Comparison of ENCODE assay signal across 8 cellular contexts in the genomic region with DNA sequence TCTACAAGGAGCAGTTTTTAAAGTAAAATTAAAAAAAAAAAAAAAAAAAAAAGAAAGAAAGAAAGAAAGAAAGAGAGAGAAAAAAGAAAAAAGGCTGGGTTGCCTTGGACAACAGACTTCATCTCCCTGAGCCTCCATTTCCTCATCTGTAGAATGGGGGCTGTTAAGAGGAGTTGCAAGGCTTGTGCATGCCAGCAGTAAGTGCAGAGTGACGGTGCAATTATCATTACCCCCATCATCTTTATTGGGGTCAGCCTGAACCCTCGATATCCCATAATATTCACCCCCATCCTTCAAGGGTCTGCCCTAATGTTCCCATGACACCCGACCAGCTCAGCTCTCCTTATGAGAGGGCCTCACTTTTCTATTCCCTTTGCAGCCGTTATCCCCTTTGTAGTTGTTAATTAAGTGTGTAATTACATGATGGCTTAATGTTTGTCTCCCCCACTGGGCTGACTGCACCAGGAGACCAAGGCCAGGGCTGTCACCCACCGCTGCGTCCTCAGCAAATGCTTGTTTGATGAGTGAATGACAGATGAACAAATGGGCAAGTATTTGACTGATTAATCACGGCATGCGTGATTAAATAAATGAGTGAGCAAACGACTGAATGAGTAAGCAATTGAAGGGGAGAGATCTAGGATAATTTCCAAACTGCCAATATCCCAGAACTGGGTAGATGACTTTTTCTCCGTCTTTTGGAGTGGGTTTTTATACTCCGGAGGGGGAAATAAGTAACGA. TPM values are rescaled to one million over a fixed set of nuclear protein-coding genes. Genes with fewer than 3 reads are reported as not detected.
DNase-seq lines count a peak whose midpoint lies in the region; TF ChIP-seq lines count a peak whose summit lies in the region.

No MANE protein-coding gene starts in this region.

- H3K4me3 ChIP-seq in breast epithelium, result peak overlapping the region; percentile 43 to 61 (median 58)
- H3K4me3 ChIP-seq in mesodermal cell (ENCODE audit: extremely low read depth, insufficient read depth, low read length, poor library complexity, severe bottlenecking), result peak overlapping the region; percentile 51
- peak overlapping the region; percentile 50 to 51 for H3K4me3 ChIP-seq in uterus

- H3K27me3 Mint-ChIP-seq in activated CD4-positive, alpha-beta T cell treated with anti-CD3 and anti-CD28 coated beads, Interleukin-2, amount 10 ng/mL, durations not matched to agents 7 days and 5 days, result peaks cover 36% of the 10 kb centered on the region

- no peak for DNase-seq in activated CD4-positive, alpha-beta T cell treated with anti-CD3 and anti-CD28 coated beads, Interleukin-2, amount 10 ng/mL, durations not matched to agents 7 days and 5 days
- no peak for DNase-seq in activated CD4-positive, alpha-beta T cell treated with anti-CD3 and anti-CD28 coated beads, Interleukin-2, amount 50 U/mL, for 1 hour
- DNase-seq in NCI-H446 treated with DMSO at 0.1 percent for 48 hours (lab: John Stamatoyannopoulos, UW) (peak; percentile 75), breast epithelium (ENCODE audit: low spot score in 2 of 2) (no peak), uterus (no peak), NCI-H526 (lab: John Stamatoyannopoulos, UW) (no peak), NCI-H187 treated with DMSO at 0.1 percent for 48 hours (lab: John Stamatoyannopoulos, UW) (no peak)

- 5 to 23% methylated on average over 5 to 10 of the region's 12 CpGs for WGBS in mesodermal cell (ENCODE audit: insufficient coverage in 2 of 2), 2 experiments

- no peaks in the 10 kb centered on the region for H3K9me3 Mint-ChIP-seq in activated CD4-positive, alpha-beta T cell treated with anti-CD3 and anti-CD28 coated beads, Interleukin-2, amount 10 ng/mL, durations not matched to agents 7 days and 5 days

- no peak for TF ChIP-seq CTCF in breast epithelium (IDR thresholded peaks at IDR 0.05)
- no peak for TF ChIP-seq CTCF in uterus (IDR thresholded peaks at IDR 0.05)

- CTCF ChIA-PET in activated CD4-positive, alpha-beta T cell treated with anti-CD3 and anti-CD28 coated beads, Interleukin-2, amount 10 ng/mL, durations not matched to agents 7 days and 5 days (lab: Charles Lee), result interaction anchor here (0.6 to 16.9 kb wide), 34 partner anchors 7 to 256 kb away, joined by 3 to 310 read pairs (median 10); a partner anchor contains a TSS

- no peaks in the 10 kb centered on the region for H3K36me3 Mint-ChIP-seq in activated CD4-positive, alpha-beta T cell treated with anti-CD3 and anti-CD28 coated beads, Interleukin-2, amount 10 ng/mL, durations not matched to agents 7 days and 5 days (ENCODE audit: low read depth)

- peaks cover 46% of the 10 kb centered on the region for H3K4me1 Mint-ChIP-seq in activated CD4-positive, alpha-beta T cell treated with anti-CD3 and anti-CD28 coated beads, Interleukin-2, amount 10 ng/mL, durations not matched to agents 7 days and 5 days

- POLR2A ChIA-PET in activated CD4-positive, alpha-beta T cell treated with anti-CD3 and anti-CD28 coated beads, Interleukin-2, amount 10 ng/mL, durations not matched to agents 7 days and 5 days (lab: Charles Lee), result interaction anchor here (0.7 to 1.5 kb wide), 2 partner anchors 32 to 38 kb away, joined by 3 to 12 read pairs; no protein-coding TSS in a partner anchor

- H3K27ac Mint-ChIP-seq in activated CD4-positive, alpha-beta T cell treated with anti-CD3 and anti-CD28 coated beads, Interleukin-2, amount 10 ng/mL, durations not matched to agents 7 days and 5 days, result peak overlapping the region; percentile 98

- H3K9me3 ChIP-seq in breast epithelium (no peaks in the 10 kb centered on the region), mesodermal cell (ENCODE audit: control insufficient read depth, low read length) (no peaks in the 10 kb centered on the region), uterus (no peaks in the 10 kb centered on the region)

- H3K4me1 ChIP-seq in breast epithelium (no peaks in the 10 kb centered on the region), mesodermal cell (ENCODE audit: control insufficient read depth, insufficient read depth, low read length, poor library complexity, severe bottlenecking) (peaks cover under 1% of the 10 kb centered on the region), uterus (no peaks in the 10 kb centered on the region)

- peak overlapping the region; percentile 81 for H3K4me3 Mint-ChIP-seq in activated CD4-positive, alpha-beta T cell treated with anti-CD3 and anti-CD28 coated beads, Interleukin-2, amount 10 ng/mL, durations not matched to agents 7 days and 5 days

- intact Hi-C loops in breast epithelium (cut with DNase I; ENCODE audit: low total_unique reads), result loop anchor here (10.0 kb wide), 1 partner anchor 53 kb away; a partner anchor contains a TSS
- intact Hi-C loops in uterus (cut with DNase I; ENCODE audit: low total_unique reads), result loop anchor here (2.0 kb wide), 1 partner anchor 39 kb away; no protein-coding TSS in a partner anchor

- no peaks in the 10 kb centered on the region for H3K27me3 ChIP-seq in breast epithelium
- no peaks in the 10 kb centered on the region for H3K27me3 ChIP-seq in uterus

- H3K36me3 ChIP-seq in breast epithelium, result no peaks in the 10 kb centered on the region
- H3K36me3 ChIP-seq in mesodermal cell (ENCODE audit: control insufficient read depth, insufficient read depth, low read length), result no peaks in the 10 kb centered on the region
- no peaks in the 10 kb centered on the region for H3K36me3 ChIP-seq in uterus

- H3K27ac ChIP-seq in breast epithelium (peak overlapping the region; percentile 95 to 99), mesodermal cell (ENCODE audit: low read depth, low read length, severe bottlenecking) (peak overlapping the region; percentile 100), uterus (peak overlapping the region; percentile 94 to 99)

- TF ChIP-seq POLR2A in breast epithelium (IDR thresholded peaks at IDR 0.05) (no peak), uterus (IDR thresholded peaks at IDR 0.05) (no peak)

RNA-seq across cellular contexts. Expression of a gene that starts 10.1 kb away (rescaled TPM):
- 10 to 100 TPM; 36.0 to 43.9 TPM for total RNA-seq in activated CD4-positive, alpha-beta T cell treated with anti-CD3 and anti-CD28 coated beads, Interleukin-2, amount 10 ng/mL, durations not matched to agents 7 days and 5 days
- total RNA-seq in breast epithelium (100 to 1,000 TPM in 1 of 3 donors, 10 to 100 TPM in 2; 29.8 to 109 (median 38.4) TPM), uterus (10 to 100 TPM in 2 of 4 donors, 1 to 10 TPM in 1, not detected in 1; 8.1 to 52.1 (median 28.6) TPM)
- 2.4 TPM for polyA plus RNA-seq in mesodermal cell (2013, experiment 1 of 2)
- polyA plus RNA-seq in mesodermal cell (2013, experiment 2 of 2), result 3.2 TPM

RNA-seq across cellular contexts. Expression of a gene that starts 19.0 kb away (rescaled TPM):
- 1 to 10 TPM; 1.8 to 2.0 TPM for total RNA-seq in activated CD4-positive, alpha-beta T cell treated with anti-CD3 and anti-CD28 coated beads, Interleukin-2, amount 10 ng/mL, durations not matched to agents 7 days and 5 days
- 10 to 100 TPM in 1 of 3 donors, 1 to 10 TPM in 2; 5.9 to 15.1 (median 7.2) TPM for total RNA-seq in breast epithelium
- polyA plus RNA-seq in mesodermal cell (2013, experiment 1 of 2), result 59.0 TPM
- 55.5 TPM for polyA plus RNA-seq in mesodermal cell (2013, experiment 2 of 2)
- total RNA-seq in uterus, result 1 to 10 TPM in 3 of 4 donors, not detected in 1; 5.9 to 9.0 (median 7.0) TPM

RNA-seq across cellular contexts. Expression of a gene that starts 20.4 kb away (rescaled TPM):
- 1 to 10 TPM in 1 of 2 experiments, under 1 TPM in 1; 0.82 to 1.1 TPM for total RNA-seq in activated CD4-positive, alpha-beta T cell treated with anti-CD3 and anti-CD28 coated beads, Interleukin-2, amount 10 ng/mL, durations not matched to agents 7 days and 5 days
- total RNA-seq in breast epithelium (1 to 10 TPM; 1.8 to 2.5 (median 2.3) TPM), uterus (10 to 100 TPM in 1 of 4 donors, not detected in 3; 42.5 TPM)
- polyA plus RNA-seq in mesodermal cell (2013, experiment 1 of 2), result 1.8 TPM
- polyA plus RNA-seq in mesodermal cell (2013, experiment 2 of 2), result 2.5 TPM

RNA-seq across cellular contexts. Expression of a gene that starts 29.4 kb away (rescaled TPM):
- 100 to 1,000 TPM; 143 to 157 TPM for total RNA-seq in activated CD4-positive, alpha-beta T cell treated with anti-CD3 and anti-CD28 coated beads, Interleukin-2, amount 10 ng/mL, durations not matched to agents 7 days and 5 days
- total RNA-seq in breast epithelium (10 to 100 TPM; 31.8 to 61.6 (median 52.2) TPM), uterus (100 to 1,000 TPM in 1 of 4 donors, 10 to 100 TPM in 3; 21.5 to 157 (median 38.3) TPM)
- polyA plus RNA-seq in mesodermal cell (2013, experiment 1 of 2), result 126 TPM
- 106 TPM for polyA plus RNA-seq in mesodermal cell (2013, experiment 2 of 2)

RNA-seq across cellular contexts. Expression of a gene that starts 54.2 kb away (rescaled TPM):
- total RNA-seq in activated CD4-positive, alpha-beta T cell treated with anti-CD3 and anti-CD28 coated beads, Interleukin-2, amount 10 ng/mL, durations not matched to agents 7 days and 5 days, result 10 to 100 TPM; 59.9 to 66.1 TPM
- total RNA-seq in breast epithelium (10 to 100 TPM; 89.9 to 96.7 (median 91.2) TPM), uterus (100 to 1,000 TPM in 1 of 4 donors, 10 to 100 TPM in 3; 37.9 to 130 (median 68.0) TPM)
- 112 TPM for polyA plus RNA-seq in mesodermal cell (2013, experiment 1 of 2)
- 94.3 TPM for polyA plus RNA-seq in mesodermal cell (2013, experiment 2 of 2)
